ENCODE assay signal across 29 cellular contexts in the genomic region with DNA sequence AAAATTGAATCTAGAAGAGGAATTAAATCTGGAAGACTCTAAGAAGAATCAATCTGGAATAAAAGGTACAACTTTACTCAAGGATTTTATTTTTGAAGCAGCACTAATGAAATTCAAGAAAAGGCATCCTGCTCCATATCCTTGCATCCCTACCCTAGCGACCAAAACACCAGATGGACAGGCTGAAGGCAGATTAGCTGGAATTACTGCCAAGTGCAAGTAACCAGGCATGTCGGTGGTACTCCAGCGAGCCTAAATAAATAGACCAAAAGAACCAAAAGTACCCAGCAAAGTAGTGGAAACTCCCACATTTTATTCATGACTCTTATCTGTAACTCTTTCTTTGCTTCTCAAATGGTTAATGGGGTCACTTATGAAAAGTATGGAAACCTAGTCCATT.
"Had no signal": no experiment of that assay in that cellular context is flagged by ENCODE, and none has a peak within 500 bp of the region (broad histone marks: within the 10 kb centered on the region; RNA-seq: fewer than 3 reads in every experiment).

No MANE protein-coding gene starts in this region.

- DNase-seq: activated CD4-positive, alpha-beta memory T cell treated with anti-CD3 and anti-CD28 coated beads for 36 hours; activated CD4-positive, alpha-beta T cell treated with anti-CD3 and anti-CD28 coated beads for 36 hours; activated CD4-positive, alpha-beta T cell treated with anti-CD3 and anti-CD28 coated beads, Interleukin-2, amount 10 ng/mL, durations not matched to agents 24 days and 14 days; activated CD4-positive, CD25-positive, alpha-beta regulatory T cell; activated CD4-positive, CD25-positive, alpha-beta regulatory T cell treated with anti-CD3 and anti-CD28 coated beads, Interleukin-2, amount 50 U/mL, for 72 hours; activated CD8-positive, alpha-beta memory T cell treated with anti-CD3 and anti-CD28 coated beads, Interleukin-2, amount 10 ng/mL, durations not matched to agents 7 days and 5 days; activated CD8-positive, alpha-beta memory T cell treated with anti-CD3 and anti-CD28 coated beads, Interleukin-2, amount 50 U/mL, for 4 hours; activated CD8-positive, alpha-beta T cell treated with anti-CD3 and anti-CD28 coated beads, Interleukin-2, amount 10 ng/mL, durations not matched to agents 7 days and 5 days; activated effector memory CD4-positive, alpha-beta T cell treated with anti-CD3 and anti-CD28 coated beads, Interleukin-2, amount 50 U/mL, for 16 hours; activated naive CD4-positive, alpha-beta T cell treated with anti-CD3 and anti-CD28 coated beads for 36 hours; activated naive CD8-positive, alpha-beta T cell treated with anti-CD3 and anti-CD28 coated beads for 36 hours; activated naive CD8-positive, alpha-beta T cell treated with anti-CD3 and anti-CD28 coated beads, Interleukin-2, amount 50 U/mL, for 24 hours; activated T-cell treated with anti-CD3 and anti-CD28 coated beads, Interleukin-2, amount 50 U/mL, for 1 hour; activated T-cell treated with anti-CD3 and anti-CD28 coated beads, Interleukin-2, amount 50 U/mL, for 48 hours; adrenal gland; amygdala; aorta; body of pancreas; cortex of kidney; dermis blood vessel endothelial cell; effector CD4-positive, alpha-beta T cell; effector memory CD8-positive, alpha-beta T cell; erythroblast; foreskin keratinocyte; gastrocnemius medialis; heart right ventricle; T-helper 1 cell; T-helper 17 cell had no signal

- FAIRE-seq: colon had no signal

- ATAC-seq: activated CD4-positive, alpha-beta T cell treated with anti-CD3 and anti-CD28 coated beads for 36 hours; activated CD8-positive, alpha-beta memory T cell treated with anti-CD3 and anti-CD28 coated beads, Interleukin-2, amount 10 ng/mL, durations not matched to agents 7 days and 5 days; activated CD8-positive, alpha-beta T cell treated with anti-CD3 and anti-CD28 coated beads, Interleukin-2, amount 10 ng/mL, durations not matched to agents 7 days and 5 days; activated naive CD8-positive, alpha-beta T cell treated with anti-CD3 and anti-CD28 coated beads, Interleukin-2, amount 50 U/mL, for 24 hours; body of pancreas; effector memory CD8-positive, alpha-beta T cell; foreskin keratinocyte; gastrocnemius medialis; heart right ventricle; T-helper 17 cell had no signal
